14 cellular contexts compared by ENCODE assay signal in genomic region chr5:115571441-115571878, GRCh38. TPM values are rescaled to one million over a fixed set of nuclear protein-coding genes. Genes with fewer than 3 reads are reported as not detected.
DNase-seq lines count a peak whose midpoint lies in the region; ATAC-seq and TF ChIP-seq lines count a peak whose summit lies in the region.
"Had no signal": no experiment of that assay in that cellular context is flagged by ENCODE, and none has a peak within 500 bp of the region (broad histone marks: within the 10 kb centered on the region; RNA-seq: fewer than 3 reads in every experiment).

No MANE protein-coding gene starts in this region.

- H3K9ac ChIP-seq in mammary epithelial cell (ENCODE audit: insufficient read depth, low read length) = no peak overlapping the region

- TF ChIP-seq POLR2A in prostate gland (IDR thresholded peaks at IDR 0.05) = no peak

- dilution Hi-C loops in mammary epithelial cell (cut with HindIII; ENCODE audit: low sequenced_read_pairs) = no loop called here

- no peaks in the 10 kb centered on the region for H4K20me1 ChIP-seq in mammary epithelial cell (ENCODE audit: insufficient read depth, low read length)

- intact Hi-C loops in mammary epithelial cell (cut with micrococcal nuclease) (no loop called here), left ventricle myocardium inferior (cut with micrococcal nuclease) (loop anchor here (10.0 kb wide), 1 partner anchor 197 kb away; no protein-coding TSS in a partner anchor), prostate gland (cut with DNase I) (no loop called here), lower lobe of right lung (cut with DNase I) (loop anchor here (5.0 kb wide), 1 partner anchor 264 kb away; no protein-coding TSS in a partner anchor)

- in situ Hi-C loops in mammary epithelial cell (cut with MboI; ENCODE audit: low sequenced_read_pairs in 2 of 2) = loop anchor here in 1 of 2 donors (10.0 kb wide), 1 partner anchor 197 kb away; no protein-coding TSS in a partner anchor

- 39% methylated on average over 5 of the region's 5 CpGs for WGBS in mammary epithelial cell (ENCODE audit: low coverage, missing lambda C conversion rate)
- 52% methylated on average over 5 of the region's 5 CpGs for WGBS in prostate gland

- no TSS peak for BruUV-seq in mammary epithelial cell (replicated peaks; lab: Mats Ljungman, UMichigan)

- peak overlapping the region; percentile 43 for H2AFZ ChIP-seq in mammary epithelial cell (ENCODE audit: low read depth, low read length)

- CTCF ChIA-PET in mammary epithelial cell (lab: Charles Lee; ENCODE audit: low non-redundant PET) = no interaction called here

- H3K9me3 ChIP-seq in mammary epithelial cell (replicated peaks; ENCODE audit: insufficient read depth, low read length) = no peaks in the 10 kb centered on the region
- H3K9me3 ChIP-seq in left ventricle myocardium inferior (replicated peaks) = no peaks in the 10 kb centered on the region
- H3K9me3 ChIP-seq in prostate gland = no peaks in the 10 kb centered on the region
- H3K9me3 ChIP-seq in lower lobe of right lung = no peaks in the 10 kb centered on the region
- H3K9me3 ChIP-seq: Peyer's patch had no signal

- TF ChIP-seq CTCF in mammary epithelial cell (conservative IDR thresholded peaks at IDR 0.05 in 1 of 2, IDR thresholded peaks at IDR 0.05 in 1 of 2; ENCODE audit: extremely low read depth in 1 of 2, insufficient read depth in 1 of 2, low read depth in 1 of 2, low read length in 2 of 2) (no peak), left ventricle myocardium inferior (IDR thresholded peaks at IDR 0.05; ENCODE audit: borderline replicate concordance) (no peak), prostate gland (IDR thresholded peaks at IDR 0.05) (no peak), lower lobe of right lung (IDR thresholded peaks at IDR 0.05) (no peak)

- no peak overlapping the region for H3K4me2 ChIP-seq in mammary epithelial cell (ENCODE audit: insufficient read depth, low read depth, low read length)

- H3K36me3 ChIP-seq in mammary epithelial cell (ENCODE audit: insufficient read depth, low read length) (no peaks in the 10 kb centered on the region), left ventricle myocardium inferior (no peaks in the 10 kb centered on the region), prostate gland (no peaks in the 10 kb centered on the region), lower lobe of right lung (no peaks in the 10 kb centered on the region)
- H3K36me3 ChIP-seq: Peyer's patch had no signal

- H3K4me1 ChIP-seq in mammary epithelial cell (ENCODE audit: insufficient read depth, low read length) (peaks cover 14% of the 10 kb centered on the region), left ventricle myocardium inferior (peaks cover 30% of the 10 kb centered on the region), prostate gland (replicated peaks) (no peaks in the 10 kb centered on the region), lower lobe of right lung (no peaks in the 10 kb centered on the region)
- H3K4me1 ChIP-seq: Peyer's patch had no signal

- H3K79me2 ChIP-seq in mammary epithelial cell (ENCODE audit: insufficient read depth, low read length) = no peaks in the 10 kb centered on the region

- no peak overlapping the region for H3K4me3 ChIP-seq in mammary epithelial cell (replicated peaks in 1 of 3; ENCODE audit: insufficient read depth in 1 of 3, low read depth in 2 of 3, low read length in 3 of 3)
- H3K4me3 ChIP-seq in left ventricle myocardium inferior = no peak overlapping the region
- no peak overlapping the region for H3K4me3 ChIP-seq in prostate gland
- H3K4me3 ChIP-seq in lower lobe of right lung = no peak overlapping the region
- H3K4me3 ChIP-seq: Peyer's patch had no signal

- H3K27ac ChIP-seq in mammary epithelial cell (ENCODE audit: insufficient read depth, low read depth, low read length) = no peak overlapping the region
- H3K27ac ChIP-seq in left ventricle myocardium inferior (replicated peaks) = peak overlapping the region; percentile 31
- peak overlapping the region in 1 of 2 donors; percentile 16 for H3K27ac ChIP-seq in prostate gland
- no peak overlapping the region for H3K27ac ChIP-seq in lower lobe of right lung
- H3K27ac ChIP-seq: Peyer's patch had no signal

- DNase-seq in M059J (ENCODE audit: low read depth) = peak; percentile 19
- no peak for DNase-seq in mammary epithelial cell
- DNase-seq in left ventricle myocardium inferior = no peak
- DNase-seq in prostate gland (ENCODE audit: low spot score) = peak; percentile 9
- DNase-seq in NCI-H345 (lab: John Stamatoyannopoulos, UW) = no peak
- no peak for DNase-seq in UCSD-AML1 (lab: John Stamatoyannopoulos, UW; ENCODE audit: unreplicated experiment)
- no peak for DNase-seq in lower lobe of right lung
- DNase-seq: CD4-positive, CD25-positive, alpha-beta regulatory T cell; effector memory CD4-positive, alpha-beta T cell; Karpas-422; mesenchymal stem cell; NCI-H2081; Peyer's patch had no signal

- H3K27me3 ChIP-seq in mammary epithelial cell (ENCODE audit: insufficient read depth, low read length) (no peaks in the 10 kb centered on the region), left ventricle myocardium inferior (ENCODE audit: low read depth) (no peaks in the 10 kb centered on the region), prostate gland (replicated peaks; ENCODE audit: insufficient read depth) (no peaks in the 10 kb centered on the region), lower lobe of right lung (ENCODE audit: low read depth) (no peaks in the 10 kb centered on the region)
- H3K27me3 ChIP-seq: Peyer's patch had no signal

- no peak for ATAC-seq in HG03045 (IDR thresholded peaks at IDR 0.05; ENCODE audit: unreplicated experiment)
- no peak for ATAC-seq in lower lobe of right lung

RNA-seq across cellular contexts. Expression of gene FEM1C, which starts 26.9 kb away (rescaled TPM):
- total RNA-seq in M059J (2014; rRNA removed; shearing (Covaris generic)) = 19.9 and 22.5 TPM in 2 replicates
- 10 to 100 TPM; 15.1 to 15.2 TPM for total RNA-seq in mammary epithelial cell
- 7.3 TPM for polyA plus RNA-seq in mammary epithelial cell
- 18.1 TPM for polyA minus RNA-seq in mammary epithelial cell
- 59.3 TPM for total RNA-seq in left ventricle myocardium inferior
- total RNA-seq in prostate gland = 10 to 100 TPM; 17.4 to 20.8 TPM
- total RNA-seq in lower lobe of right lung = 24.1 TPM

RNA-seq across cellular contexts. Expression of gene TICAM2, which starts 30.8 kb away (rescaled TPM):
- 14.0 and 16.0 TPM in 2 replicates for total RNA-seq in M059J (2014; rRNA removed; shearing (Covaris generic))
- total RNA-seq in mammary epithelial cell (under 1 TPM; 0.83 to 0.96 TPM), left ventricle myocardium inferior (2.3 TPM), prostate gland (1 to 10 TPM; 1.9 TPM), lower lobe of right lung (5.8 TPM)
- polyA plus RNA-seq in mammary epithelial cell = 0.23 TPM
- polyA minus RNA-seq in mammary epithelial cell = not detected

RNA-seq across cellular contexts. Expression of gene TMED7, which starts 54.4 kb away (rescaled TPM):
- total RNA-seq in M059J (2014; rRNA removed; shearing (Covaris generic)) = 112 and 148 TPM in 2 replicates
- total RNA-seq in mammary epithelial cell (100 to 1,000 TPM in 1 of 2 donors, 10 to 100 TPM in 1; 95.6 to 132 TPM), left ventricle myocardium inferior (77.5 TPM), prostate gland (100 to 1,000 TPM; 109 to 155 TPM), lower lobe of right lung (82.2 TPM)
- polyA plus RNA-seq in mammary epithelial cell = 43.6 TPM
- polyA minus RNA-seq in mammary epithelial cell = 51.4 TPM

Comparison
In these comparisons a context has a peak if more than half of its experiments do, and no peak if none do; other contexts are left out.
1. DNase-seq: peak in M059J (single experiment) and prostate gland (single experiment); none in mammary epithelial cell (single experiment), left ventricle myocardium inferior (single experiment), NCI-H345 (single experiment), UCSD-AML1 (single experiment) and lower lobe of right lung (single experiment).
2. intact Hi-C loops: an anchor here in left ventricle myocardium inferior (10.0 kb wide) and lower lobe of right lung (5.0 kb wide); none called in mammary epithelial cell and prostate gland.